Comparison of ENCODE assay signal across 8 cellular contexts in genomic region chr1:17932164-17932563, GRCh38.
"Had no signal": no experiment of that assay in that cellular context is flagged by ENCODE, and none has a peak within 500 bp of the region (broad histone marks: within the 10 kb centered on the region; RNA-seq: fewer than 3 reads in every experiment).

No MANE protein-coding gene starts in this region.

- H3K36me3 Mint-ChIP-seq: IgD-negative memory B cell had no signal

- H3K4me3 Mint-ChIP-seq: IgD-negative memory B cell had no signal

- H3K4me1 ChIP-seq: HAP-1 had no signal

- H3K27ac ChIP-seq: GM23248, HL-60 had no signal

- H3K36me3 ChIP-seq: HAP-1 had no signal

- ATAC-seq: HCT116 had no signal

- H3K9me3 ChIP-seq: HAP-1 had no signal

- DNase-seq: GM23248, GOT3, H7, KG1 had no signal

- H3K4me3 ChIP-seq: GM23248, HAP-1 had no signal

- H3K9ac ChIP-seq: GM23248 had no signal

- H2AFZ ChIP-seq: GM23248 had no signal

- H3K4me1 Mint-ChIP-seq: IgD-negative memory B cell had no signal

- H3K27ac Mint-ChIP-seq: IgD-negative memory B cell had no signal
